ENCODE assay signal across 1 cellular context in the genomic region with DNA sequence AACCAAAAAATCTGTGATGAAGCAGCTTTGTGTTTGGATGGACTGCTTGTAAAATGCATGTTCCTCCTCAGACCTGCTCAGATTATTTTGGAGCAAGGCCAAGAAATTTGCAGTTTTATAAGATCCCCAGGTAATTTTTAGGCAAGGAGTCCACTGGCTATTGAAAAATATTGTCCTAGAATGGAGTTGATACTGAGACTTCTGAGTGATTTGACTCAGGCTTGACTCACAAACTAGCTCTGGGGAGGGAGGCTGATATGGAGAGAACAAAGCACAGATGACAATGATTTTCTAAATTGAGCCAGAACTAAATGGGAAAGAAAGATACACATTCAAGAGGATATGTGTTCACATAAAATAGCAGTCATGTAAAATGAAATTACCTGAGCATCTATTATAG.
TF ChIP-seq lines count a peak whose summit lies in the region.

No MANE protein-coding gene starts in this region.

TF ChIP-seq in GM23338, 12 proteins besides CTCF, POLR2A, EP300 and RAD21 (continued from another document):
- TF ChIP-seq, protein P1, sequence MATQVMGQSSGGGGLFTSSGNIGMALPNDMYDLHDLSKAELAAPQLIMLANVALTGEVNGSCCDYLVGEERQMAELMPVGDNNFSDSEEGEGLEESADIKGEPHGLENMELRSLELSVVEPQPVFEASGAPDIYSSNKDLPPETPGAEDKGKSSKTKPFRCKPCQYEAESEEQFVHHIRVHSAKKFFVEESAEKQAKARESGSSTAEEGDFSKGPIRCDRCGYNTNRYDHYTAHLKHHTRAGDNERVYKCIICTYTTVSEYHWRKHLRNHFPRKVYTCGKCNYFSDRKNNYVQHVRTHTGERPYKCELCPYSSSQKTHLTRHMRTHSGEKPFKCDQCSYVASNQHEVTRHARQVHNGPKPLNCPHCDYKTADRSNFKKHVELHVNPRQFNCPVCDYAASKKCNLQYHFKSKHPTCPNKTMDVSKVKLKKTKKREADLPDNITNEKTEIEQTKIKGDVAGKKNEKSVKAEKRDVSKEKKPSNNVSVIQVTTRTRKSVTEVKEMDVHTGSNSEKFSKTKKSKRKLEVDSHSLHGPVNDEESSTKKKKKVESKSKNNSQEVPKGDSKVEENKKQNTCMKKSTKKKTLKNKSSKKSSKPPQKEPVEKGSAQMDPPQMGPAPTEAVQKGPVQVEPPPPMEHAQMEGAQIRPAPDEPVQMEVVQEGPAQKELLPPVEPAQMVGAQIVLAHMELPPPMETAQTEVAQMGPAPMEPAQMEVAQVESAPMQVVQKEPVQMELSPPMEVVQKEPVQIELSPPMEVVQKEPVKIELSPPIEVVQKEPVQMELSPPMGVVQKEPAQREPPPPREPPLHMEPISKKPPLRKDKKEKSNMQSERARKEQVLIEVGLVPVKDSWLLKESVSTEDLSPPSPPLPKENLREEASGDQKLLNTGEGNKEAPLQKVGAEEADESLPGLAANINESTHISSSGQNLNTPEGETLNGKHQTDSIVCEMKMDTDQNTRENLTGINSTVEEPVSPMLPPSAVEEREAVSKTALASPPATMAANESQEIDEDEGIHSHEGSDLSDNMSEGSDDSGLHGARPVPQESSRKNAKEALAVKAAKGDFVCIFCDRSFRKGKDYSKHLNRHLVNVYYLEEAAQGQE (IDR thresholded peaks at IDR 0.05; ENCODE audit: unreplicated experiment) = no peak
- TF ChIP-seq JUNB (IDR thresholded peaks at IDR 0.05; ENCODE audit: unreplicated experiment) (no peak), EZH2phosphoT487 (IDR thresholded peaks at IDR 0.05; ENCODE audit: unreplicated experiment) (no peak), STAT1 (IDR thresholded peaks at IDR 0.05; ENCODE audit: unreplicated experiment) (no peak), CREB1 (CRISPR knock-in tag; IDR thresholded peaks at IDR 0.05; ENCODE audit: low read depth) (no peak), POLR2AphosphoS5 (IDR thresholded peaks at IDR 0.05; ENCODE audit: low read depth) (no peak), ZNF331 (CRISPR knock-in tag; IDR thresholded peaks at IDR 0.05; ENCODE audit: low read depth) (no peak), ZNF114 (CRISPR knock-in tag; IDR thresholded peaks at IDR 0.05) (no peak), NANOG (IDR thresholded peaks at IDR 0.05; ENCODE audit: borderline replicate concordance) (no peak)
- TF ChIP-seq, protein P2, sequence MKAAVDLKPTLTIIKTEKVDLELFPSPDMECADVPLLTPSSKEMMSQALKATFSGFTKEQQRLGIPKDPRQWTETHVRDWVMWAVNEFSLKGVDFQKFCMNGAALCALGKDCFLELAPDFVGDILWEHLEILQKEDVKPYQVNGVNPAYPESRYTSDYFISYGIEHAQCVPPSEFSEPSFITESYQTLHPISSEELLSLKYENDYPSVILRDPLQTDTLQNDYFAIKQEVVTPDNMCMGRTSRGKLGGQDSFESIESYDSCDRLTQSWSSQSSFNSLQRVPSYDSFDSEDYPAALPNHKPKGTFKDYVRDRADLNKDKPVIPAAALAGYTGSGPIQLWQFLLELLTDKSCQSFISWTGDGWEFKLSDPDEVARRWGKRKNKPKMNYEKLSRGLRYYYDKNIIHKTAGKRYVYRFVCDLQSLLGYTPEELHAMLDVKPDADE (IDR thresholded peaks at IDR 0.05) = no peak
- TF ChIP-seq, protein P3, sequence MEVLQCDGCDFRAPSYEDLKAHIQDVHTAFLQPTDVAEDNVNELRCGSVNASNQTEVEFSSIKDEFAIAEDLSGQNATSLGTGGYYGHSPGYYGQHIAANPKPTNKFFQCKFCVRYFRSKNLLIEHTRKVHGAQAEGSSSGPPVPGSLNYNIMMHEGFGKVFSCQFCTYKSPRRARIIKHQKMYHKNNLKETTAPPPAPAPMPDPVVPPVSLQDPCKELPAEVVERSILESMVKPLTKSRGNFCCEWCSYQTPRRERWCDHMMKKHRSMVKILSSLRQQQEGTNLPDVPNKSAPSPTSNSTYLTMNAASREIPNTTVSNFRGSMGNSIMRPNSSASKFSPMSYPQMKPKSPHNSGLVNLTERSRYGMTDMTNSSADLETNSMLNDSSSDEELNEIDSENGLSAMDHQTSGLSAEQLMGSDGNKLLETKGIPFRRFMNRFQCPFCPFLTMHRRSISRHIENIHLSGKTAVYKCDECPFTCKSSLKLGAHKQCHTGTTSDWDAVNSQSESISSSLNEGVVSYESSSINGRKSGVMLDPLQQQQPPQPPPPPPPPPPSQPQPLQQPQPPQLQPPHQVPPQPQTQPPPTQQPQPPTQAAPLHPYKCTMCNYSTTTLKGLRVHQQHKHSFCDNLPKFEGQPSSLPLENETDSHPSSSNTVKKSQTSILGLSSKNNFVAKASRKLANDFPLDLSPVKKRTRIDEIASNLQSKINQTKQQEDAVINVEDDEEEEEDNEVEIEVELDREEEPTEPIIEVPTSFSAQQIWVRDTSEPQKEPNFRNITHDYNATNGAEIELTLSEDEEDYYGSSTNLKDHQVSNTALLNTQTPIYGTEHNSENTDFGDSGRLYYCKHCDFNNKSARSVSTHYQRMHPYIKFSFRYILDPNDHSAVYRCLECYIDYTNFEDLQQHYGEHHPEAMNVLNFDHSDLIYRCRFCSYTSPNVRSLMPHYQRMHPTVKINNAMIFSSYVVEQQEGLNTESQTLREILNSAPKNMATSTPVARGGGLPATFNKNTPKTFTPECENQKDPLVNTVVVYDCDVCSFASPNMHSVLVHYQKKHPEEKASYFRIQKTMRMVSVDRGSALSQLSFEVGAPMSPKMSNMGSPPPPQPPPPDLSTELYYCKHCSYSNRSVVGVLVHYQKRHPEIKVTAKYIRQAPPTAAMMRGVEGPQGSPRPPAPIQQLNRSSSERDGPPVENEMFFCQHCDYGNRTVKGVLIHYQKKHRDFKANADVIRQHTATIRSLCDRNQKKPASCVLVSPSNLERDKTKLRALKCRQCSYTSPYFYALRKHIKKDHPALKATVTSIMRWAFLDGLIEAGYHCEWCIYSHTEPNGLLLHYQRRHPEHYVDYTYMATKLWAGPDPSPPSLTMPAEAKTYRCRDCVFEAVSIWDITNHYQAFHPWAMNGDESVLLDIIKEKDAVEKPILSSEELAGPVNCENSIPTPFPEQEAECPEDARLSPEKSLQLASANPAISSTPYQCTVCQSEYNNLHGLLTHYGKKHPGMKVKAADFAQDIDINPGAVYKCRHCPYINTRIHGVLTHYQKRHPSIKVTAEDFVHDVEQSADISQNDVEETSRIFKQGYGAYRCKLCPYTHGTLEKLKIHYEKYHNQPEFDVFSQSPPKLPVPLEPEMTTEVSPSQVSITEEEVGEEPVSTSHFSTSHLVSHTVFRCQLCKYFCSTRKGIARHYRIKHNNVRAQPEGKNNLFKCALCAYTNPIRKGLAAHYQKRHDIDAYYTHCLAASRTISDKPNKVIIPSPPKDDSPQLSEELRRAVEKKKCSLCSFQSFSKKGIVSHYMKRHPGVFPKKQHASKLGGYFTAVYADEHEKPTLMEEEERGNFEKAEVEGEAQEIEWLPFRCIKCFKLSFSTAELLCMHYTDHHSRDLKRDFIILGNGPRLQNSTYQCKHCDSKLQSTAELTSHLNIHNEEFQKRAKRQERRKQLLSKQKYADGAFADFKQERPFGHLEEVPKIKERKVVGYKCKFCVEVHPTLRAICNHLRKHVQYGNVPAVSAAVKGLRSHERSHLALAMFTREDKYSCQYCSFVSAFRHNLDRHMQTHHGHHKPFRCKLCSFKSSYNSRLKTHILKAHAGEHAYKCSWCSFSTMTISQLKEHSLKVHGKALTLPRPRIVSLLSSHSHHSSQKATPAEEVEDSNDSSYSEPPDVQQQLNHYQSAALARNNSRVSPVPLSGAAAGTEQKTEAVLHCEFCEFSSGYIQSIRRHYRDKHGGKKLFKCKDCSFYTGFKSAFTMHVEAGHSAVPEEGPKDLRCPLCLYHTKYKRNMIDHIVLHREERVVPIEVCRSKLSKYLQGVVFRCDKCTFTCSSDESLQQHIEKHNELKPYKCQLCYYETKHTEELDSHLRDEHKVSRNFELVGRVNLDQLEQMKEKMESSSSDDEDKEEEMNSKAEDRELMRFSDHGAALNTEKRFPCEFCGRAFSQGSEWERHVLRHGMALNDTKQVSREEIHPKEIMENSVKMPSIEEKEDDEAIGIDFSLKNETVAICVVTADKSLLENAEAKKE (CRISPR knock-in tag; IDR thresholded peaks at IDR 0.05) = no peak
